ENCODE assay signal across 8 cellular contexts in the genomic region with DNA sequence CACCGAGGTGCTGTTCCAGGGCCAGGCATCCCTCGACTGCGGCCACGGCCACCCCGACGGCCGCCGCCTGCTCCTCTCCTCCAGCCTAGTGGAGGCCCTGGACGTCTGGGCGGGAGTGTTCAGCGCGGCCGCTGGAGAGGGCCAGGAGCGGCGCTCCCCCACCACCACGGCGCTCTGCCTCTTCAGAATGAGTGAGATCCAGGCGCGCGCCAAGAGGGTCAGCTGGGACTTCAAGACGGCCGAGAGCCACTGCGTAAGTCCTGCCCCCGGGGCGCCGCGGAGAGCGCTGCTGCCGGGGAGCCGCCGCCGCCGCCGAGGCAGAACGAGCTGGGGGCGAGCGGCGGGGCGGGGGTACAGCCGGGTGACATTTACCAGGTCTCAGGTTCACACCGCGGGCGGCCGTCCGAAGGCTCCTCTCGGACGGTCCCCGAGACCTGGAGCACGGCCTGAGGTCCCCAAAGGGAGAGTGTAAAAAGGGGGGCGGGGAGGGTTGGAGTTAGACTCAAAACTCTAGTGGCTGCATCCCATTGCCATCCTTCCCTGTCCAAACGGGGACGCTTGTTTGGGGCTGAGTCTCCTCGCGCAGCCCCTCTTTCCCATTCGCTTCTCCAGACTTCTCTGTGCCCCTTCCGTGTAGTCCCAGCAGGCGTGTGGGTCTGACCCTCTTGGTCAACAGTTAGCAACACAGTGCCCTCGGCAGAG. TPM values are rescaled to one million over a fixed set of nuclear protein-coding genes. Genes with fewer than 3 reads are reported as not detected.
DNase-seq lines count a peak whose midpoint lies in the region; ATAC-seq, FAIRE-seq and TF ChIP-seq lines count a peak whose summit lies in the region.

No MANE protein-coding gene starts in this region.

- peak overlapping the region in 8 of 11 experiments; percentile 22 to 74 (median 67); a peak in 12 of 22 replicates for H3K27ac ChIP-seq in BLaER1 treated with 17β-estradiol and CSF1 and Interleukin-3, amounts not matched to agents 10 nM and 100 nM
- no peak overlapping the region for H3K27ac ChIP-seq in IMR-90 (ENCODE audit: insufficient read depth, low read length)
- H3K27ac ChIP-seq in adrenal gland: peak overlapping the region in 2 of 5 donors; percentile 45 to 62

- TF ChIP-seq POLR2A in GM19193 (IDR thresholded peaks at IDR 0.05; ENCODE audit: extremely low read depth, insufficient read depth, insufficient read length): peak; percentile 27
- no peak for TF ChIP-seq POLR2A in IMR-90 (IDR thresholded peaks at IDR 0.05; ENCODE audit: low read depth, low read length)
- no peak for TF ChIP-seq POLR2A in adrenal gland (IDR thresholded peaks at IDR 0.05)

- H3K56ac ChIP-seq in IMR-90 (ENCODE audit: extremely low read depth, insufficient read depth, low read length): no peak overlapping the region

- DNase-seq in IMR-90 (no peak), adrenal gland (peak in 4 of 7 donors; percentile 33 to 70 (median 38)), iPS-NIHi7 (ENCODE audit: extremely low spot score) (peak; percentile 42), D721Med (ENCODE audit: insufficient read length, low spot score) (no peak), epidermal melanocyte (ENCODE audit: insufficient read length, low spot score) (no peak)
- DNase-seq in stimulated activated CD4-positive, alpha-beta T cell treated with anti-CD3 and anti-CD28 coated beads, Interleukin-4, amount 100 ng/mL, for 1 hour: peak; percentile 28

- H4K20me1 ChIP-seq in BLaER1 treated with 17β-estradiol and CSF1 and Interleukin-3, amounts not matched to agents 10 nM and 100 nM: peaks cover 22 to 39% (median 34%) of the 10 kb centered on the region in 11 experiments; a peak in 20 of 22 replicates
- H4K20me1 ChIP-seq in IMR-90 (ENCODE audit: insufficient read depth, low read length): no peaks in the 10 kb centered on the region

- H2AK9ac ChIP-seq in IMR-90 (replicated peaks; ENCODE audit: low read depth, low read length, poor library complexity): no peak overlapping the region

- H3K9me1 ChIP-seq in IMR-90 (ENCODE audit: insufficient read depth, low read length): no peaks in the 10 kb centered on the region

- TF ChIP-seq CTCF in IMR-90 (conservative IDR thresholded peaks at IDR 0.05; ENCODE audit: low read depth, low read length) (no peak), adrenal gland (IDR thresholded peaks at IDR 0.05) (no peak), D721Med (IDR thresholded peaks at IDR 0.05; ENCODE audit: insufficient read depth, missing control alignments) (no peak)

- POLR2A ChIA-PET in IMR-90 (lab: Charles Lee; ENCODE audit: unreplicated experiment): no interaction called here

- H3K9me3 ChIP-seq in BLaER1 treated with 17β-estradiol and CSF1 and Interleukin-3, amounts not matched to agents 10 nM and 100 nM (replicated peaks in 1 of 11): no peaks in the 10 kb centered on the region
- no peaks in the 10 kb centered on the region for H3K9me3 ChIP-seq in IMR-90 (ENCODE audit: control insufficient read depth, insufficient read depth, low read length)
- no peaks in the 10 kb centered on the region for H3K9me3 ChIP-seq in adrenal gland (replicated peaks in 1 of 3)

- in situ Hi-C loops in IMR-90 (cut with MboI; ENCODE audit: low sequenced_read_pairs): loop anchor here (5.0 to 25.0 kb wide), 3 partner anchors 382 to 1187 kb away; no protein-coding TSS in a partner anchor

- FAIRE-seq in D721Med (lab: Jason Lieb, UNC): no peak

- peaks cover 69 to 84% (median 77%) of the 10 kb centered on the region in 11 experiments for H3K27me3 ChIP-seq in BLaER1 treated with 17β-estradiol and CSF1 and Interleukin-3, amounts not matched to agents 10 nM and 100 nM
- H3K27me3 ChIP-seq in IMR-90 (ENCODE audit: control insufficient read depth, insufficient read depth, low read length) (peaks cover 88% of the 10 kb centered on the region), adrenal gland (peaks cover 10% of the 10 kb centered on the region)

- no peak overlapping the region for H3K23ac ChIP-seq in IMR-90 (ENCODE audit: low read depth, low read length)

- H3K4ac ChIP-seq in IMR-90 (ENCODE audit: low read depth, low read length): no peak overlapping the region

- H4K5ac ChIP-seq in IMR-90 (ENCODE audit: low read depth, low read length): no peak overlapping the region

- WGBS in IMR-90 (ENCODE audit: extremely low coverage in 2 of 2, insufficient read length in 1 of 2), 2 experiments: 2% methylated on average over 26 of the region's 58 CpGs; no CpG with 5 or more reads in 1 of the 2 experiments
- WGBS in adrenal gland, 4 donors: 1 to 5% (median 2%) methylated on average over 10 to 58 of the region's 58 CpGs

- ATAC-seq in IMR-90 (ENCODE audit: low read depth): peak; percentile 10

- H2BK15ac ChIP-seq in IMR-90 (ENCODE audit: low read depth, low read length): no peak overlapping the region

- no peak overlapping the region for H2BK5ac ChIP-seq in IMR-90 (ENCODE audit: low read depth, low read length, poor library complexity, severe bottlenecking)

- no peak overlapping the region for H2AK5ac ChIP-seq in IMR-90 (ENCODE audit: low read depth, low read length)

- no peak for TF ChIP-seq RAD21 in IMR-90 (IDR thresholded peaks at IDR 0.05; ENCODE audit: low read length)

- dilution Hi-C loops in IMR-90 (cut with HindIII; ENCODE audit: low sequenced_read_pairs, unreplicated experiment): loop anchor here (25.0 kb wide), 1 partner anchor 387 kb away; no protein-coding TSS in a partner anchor

- peaks cover 22 to 39% (median 30%) of the 10 kb centered on the region in 10 experiments for H3K4me1 ChIP-seq in BLaER1 treated with 17β-estradiol and CSF1 and Interleukin-3, amounts not matched to agents 10 nM and 100 nM
- no peaks in the 10 kb centered on the region; the same call in none of the 2 replicates for H3K4me1 ChIP-seq in IMR-90 (ENCODE audit: control insufficient read depth, insufficient read depth, low read length)
- H3K4me1 ChIP-seq in adrenal gland (replicated peaks in 1 of 2): peaks cover 0 to 4% of the 10 kb centered on the region in 2 donors

- H3K14ac ChIP-seq in IMR-90 (replicated peaks; ENCODE audit: low read depth, low read length): no peak overlapping the region

- H3K36me3 ChIP-seq in BLaER1 treated with 17β-estradiol and CSF1 and Interleukin-3, amounts not matched to agents 10 nM and 100 nM: no peaks in the 10 kb centered on the region
- H3K36me3 ChIP-seq in IMR-90 (ENCODE audit: control insufficient read depth, insufficient read depth, low read length): no peaks in the 10 kb centered on the region
- H3K36me3 ChIP-seq in adrenal gland (replicated peaks in 1 of 2): no peaks in the 10 kb centered on the region

- no peak overlapping the region for H4K8ac ChIP-seq in IMR-90 (ENCODE audit: low read depth in 2 of 2, low read length in 2 of 2)

- H4K91ac ChIP-seq in IMR-90 (ENCODE audit: insufficient read depth, low read depth, low read length): no peak overlapping the region

- CTCF ChIA-PET in IMR-90 (lab: Yijun Ruan, JAX): no interaction called here

- no TSS peak for BruUV-seq in IMR-90 (replicated peaks; lab: Mats Ljungman, UMichigan)

- intact Hi-C loops in IMR-90 (cut with micrococcal nuclease) (loop anchor here (5.0 to 10.0 kb wide), 3 partner anchors 142 to 1187 kb away; no protein-coding TSS in a partner anchor), adrenal gland (cut with DNase I) (loop anchor here in 1 of 2 donors (10.0 kb wide), 1 partner anchor 285 kb away; no protein-coding TSS in a partner anchor)

- peak overlapping the region; percentile 73 to 89 (median 84) for H3K4me3 ChIP-seq in BLaER1 treated with 17β-estradiol and CSF1 and Interleukin-3, amounts not matched to agents 10 nM and 100 nM
- peak overlapping the region; percentile 67; the same call in 1 of the 2 replicates for H3K4me3 ChIP-seq in IMR-90 (ENCODE audit: insufficient read depth, low read depth, low read length)
- peak overlapping the region in 2 of 4 donors; percentile 38 to 72 for H3K4me3 ChIP-seq in adrenal gland

- no peaks in the 10 kb centered on the region for H3K79me1 ChIP-seq in IMR-90 (ENCODE audit: low read depth in 1 of 2, low read length in 2 of 2)

- no peak overlapping the region for H2BK20ac ChIP-seq in IMR-90 (ENCODE audit: low read depth, low read length)

- H2BK120ac ChIP-seq in IMR-90 (ENCODE audit: low read depth, low read length): no peak overlapping the region

- no peak overlapping the region for H3K18ac ChIP-seq in IMR-90 (ENCODE audit: low read depth, low read length)

- H3K4me2 ChIP-seq in BLaER1 treated with 17β-estradiol and CSF1 and Interleukin-3, amounts not matched to agents 10 nM and 100 nM: peak overlapping the region; percentile 95 to 99 (median 98)
- peak overlapping the region; percentile 31; the same call in 1 of the 2 replicates for H3K4me2 ChIP-seq in IMR-90 (ENCODE audit: low read depth, low read length)

- peak overlapping the region; percentile 76 for H2AFZ ChIP-seq in IMR-90 (replicated peaks; ENCODE audit: low read length, poor library complexity)

- peak overlapping the region; percentile 64 to 84 (median 79) for H3K9ac ChIP-seq in BLaER1 treated with 17β-estradiol and CSF1 and Interleukin-3, amounts not matched to agents 10 nM and 100 nM
- H3K9ac ChIP-seq in IMR-90 (ENCODE audit: low read depth, low read length): no peak overlapping the region

TF ChIP-seq in IMR-90, 13 proteins besides CTCF, POLR2A, EP300 and RAD21 (continues in another document):
- no peak for TF ChIP-seq MAFK (IDR thresholded peaks at IDR 0.05; ENCODE audit: low read depth, low read length)
- no peak for TF ChIP-seq FOS (IDR thresholded peaks at IDR 0.05; ENCODE audit: low read depth, low read length)
- no peak for TF ChIP-seq NFE2L2 (IDR thresholded peaks at IDR 0.05; ENCODE audit: low read depth, low read length)
- TF ChIP-seq BHLHE40 (IDR thresholded peaks at IDR 0.05; ENCODE audit: low read depth, low read length): no peak
- TF ChIP-seq CEBPB (IDR thresholded peaks at IDR 0.05; ENCODE audit: low read depth, low read length): no peak
- no peak for TF ChIP-seq RCOR1 (IDR thresholded peaks at IDR 0.05; ENCODE audit: insufficient replicate concordance, low read length)
- TF ChIP-seq MAZ (IDR thresholded peaks at IDR 0.05; ENCODE audit: borderline replicate concordance, low read depth, low read length): no peak
- TF ChIP-seq, protein P1, sequence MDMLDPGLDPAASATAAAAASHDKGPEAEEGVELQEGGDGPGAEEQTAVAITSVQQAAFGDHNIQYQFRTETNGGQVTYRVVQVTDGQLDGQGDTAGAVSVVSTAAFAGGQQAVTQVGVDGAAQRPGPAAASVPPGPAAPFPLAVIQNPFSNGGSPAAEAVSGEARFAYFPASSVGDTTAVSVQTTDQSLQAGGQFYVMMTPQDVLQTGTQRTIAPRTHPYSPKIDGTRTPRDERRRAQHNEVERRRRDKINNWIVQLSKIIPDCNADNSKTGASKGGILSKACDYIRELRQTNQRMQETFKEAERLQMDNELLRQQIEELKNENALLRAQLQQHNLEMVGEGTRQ (IDR thresholded peaks at IDR 0.05; ENCODE audit: low read depth, low read length): no peak

RNA-seq across cellular contexts. Expression of a gene that starts 1.6 kb away (rescaled TPM):
- total RNA-seq in IMR-90 (2012; rRNA removed) (1.1 and 1.6 TPM in 2 replicates), adrenal gland (10 to 100 TPM; 10.5 to 23.4 (median 13.2) TPM)
- polyA plus RNA-seq in IMR-90 (2012; rRNA removed) (0.77 and 1.0 TPM in 2 replicates), adrenal gland (10 to 100 TPM in 1 of 3 donors, 1 to 10 TPM in 2; 2.5 to 16.9 (median 4.3) TPM)
- 0.10 and 0.30 TPM in 2 replicates for polyA plus RNA-seq in IMR-90 (2012; cell fraction: cytosol; rRNA removed)
- 0.25 and 0.88 TPM in 2 replicates for polyA plus RNA-seq in IMR-90 (2012; cell fraction: nucleus; rRNA removed; ENCODE audit: low replicate concordance)

Comparison
In these comparisons a context has a peak if more than half of its experiments do, and no peak if none do; other contexts are left out.
1. DNase-seq: peak in adrenal gland (4 of 7), iPS-NIHi7 (single experiment) and stimulated activated CD4-positive, alpha-beta T cell treated with anti-CD3 and anti-CD28 coated beads, Interleukin-4, amount 100 ng/mL, for 1 hour (single experiment); none in IMR-90 (single experiment), D721Med (single experiment) and epidermal melanocyte (single experiment).